8 cellular contexts compared by ENCODE assay signal in genomic region chr6:160137989-160138835, GRCh38. TPM values are rescaled to one million over a fixed set of nuclear protein-coding genes. Genes with fewer than 3 reads are reported as not detected.
DNase-seq lines count a peak whose midpoint lies in the region; ATAC-seq and TF ChIP-seq lines count a peak whose summit lies in the region.

No MANE protein-coding gene starts in this region.

- ATAC-seq in GM18868 (IDR thresholded peaks at IDR 0.05; ENCODE audit: unreplicated experiment) = peak; percentile 73

- no peaks in the 10 kb centered on the region for H3K27me3 ChIP-seq in BE2C
- no peaks in the 10 kb centered on the region for H3K27me3 ChIP-seq in SJCRH30
- no peaks in the 10 kb centered on the region for H3K27me3 ChIP-seq in sigmoid colon

- H3K9me3 ChIP-seq in BE2C (no peaks in the 10 kb centered on the region), SJCRH30 (replicated peaks) (no peaks in the 10 kb centered on the region), sigmoid colon (no peaks in the 10 kb centered on the region)

- TF ChIP-seq EP300 in sigmoid colon (IDR thresholded peaks at IDR 0.05) = no peak

- no peak for TF ChIP-seq POLR2A in sigmoid colon (IDR thresholded peaks at IDR 0.05)

- H3K36me3 ChIP-seq in BE2C (no peaks in the 10 kb centered on the region), SJCRH30 (no peaks in the 10 kb centered on the region), sigmoid colon (no peaks in the 10 kb centered on the region)

- DNase-seq in BE2C (peak; percentile 56), HK-2 (ENCODE audit: unreplicated experiment) (peak; percentile 53), SJCRH30 (peak; percentile 61 to 81), cardiac septum (ENCODE audit: low spot score) (peak; percentile 64), sigmoid colon (peak; percentile 73), GM19238 (ENCODE audit: insufficient read length, low spot score) (no peak)
- peak; percentile 65 for DNase-seq in activated naive CD4-positive, alpha-beta T cell treated with anti-CD3 and anti-CD28 coated beads, Interleukin-2, amount 50 U/mL, for 16 hours

- intact Hi-C loops in cardiac septum (cut with DNase I) (loop anchor here (1.0 kb wide), 1 partner anchor 317 kb away; no protein-coding TSS in a partner anchor), sigmoid colon (cut with DNase I) (loop anchor here (1.0 to 5.0 kb wide), 5 partner anchors 49 to 317 kb away; partner anchors contain the start of gene SLC22A3)

- H3K4me1 ChIP-seq in BE2C (no peaks in the 10 kb centered on the region), SJCRH30 (no peaks in the 10 kb centered on the region), sigmoid colon (peaks cover 0 to 50% (median 42%) of the 10 kb centered on the region in 4 donors)

- WGBS in sigmoid colon, 2 donors = 54 to 59% methylated on average over 8 of the region's 8 CpGs

- H3K4me3 ChIP-seq in BE2C (ENCODE audit: low read depth, low read length) = no peak overlapping the region
- H3K4me3 ChIP-seq in SJCRH30 = no peak overlapping the region
- no peak overlapping the region for H3K4me3 ChIP-seq in sigmoid colon

- TF ChIP-seq CTCF in BE2C (IDR thresholded peaks at IDR 0.05; ENCODE audit: low read depth, low read length) = peak; percentile 71
- TF ChIP-seq CTCF in sigmoid colon (IDR thresholded peaks at IDR 0.05) = peak; percentile 54 to 84 (median 74)

- no peak overlapping the region for H3K27ac ChIP-seq in SJCRH30
- H3K27ac ChIP-seq in sigmoid colon = peak overlapping the region in 3 of 4 donors; percentile 82 to 89 (median 87)

RNA-seq across cellular contexts. Expression of gene SLC22A1, which starts 16.6 kb away (rescaled TPM):
- polyA plus RNA-seq in BE2C (2012; ENCODE audit: insufficient read depth, insufficient read length, low read depth) = not detected
- 0.20 and 0.49 TPM in 2 replicates for total RNA-seq in SJCRH30 (2014; rRNA removed; shearing (Covaris generic))
- total RNA-seq in cardiac septum (not detected), sigmoid colon (1 to 10 TPM in 2 of 4 donors, under 1 TPM in 1, not detected in 1; 0.99 to 1.9 (median 1.1) TPM)
- under 1 TPM in 1 of 3 donors, not detected in 2; 0.58 TPM for polyA plus RNA-seq in sigmoid colon
